2 cellular contexts compared by ENCODE assay signal in the genomic region with DNA sequence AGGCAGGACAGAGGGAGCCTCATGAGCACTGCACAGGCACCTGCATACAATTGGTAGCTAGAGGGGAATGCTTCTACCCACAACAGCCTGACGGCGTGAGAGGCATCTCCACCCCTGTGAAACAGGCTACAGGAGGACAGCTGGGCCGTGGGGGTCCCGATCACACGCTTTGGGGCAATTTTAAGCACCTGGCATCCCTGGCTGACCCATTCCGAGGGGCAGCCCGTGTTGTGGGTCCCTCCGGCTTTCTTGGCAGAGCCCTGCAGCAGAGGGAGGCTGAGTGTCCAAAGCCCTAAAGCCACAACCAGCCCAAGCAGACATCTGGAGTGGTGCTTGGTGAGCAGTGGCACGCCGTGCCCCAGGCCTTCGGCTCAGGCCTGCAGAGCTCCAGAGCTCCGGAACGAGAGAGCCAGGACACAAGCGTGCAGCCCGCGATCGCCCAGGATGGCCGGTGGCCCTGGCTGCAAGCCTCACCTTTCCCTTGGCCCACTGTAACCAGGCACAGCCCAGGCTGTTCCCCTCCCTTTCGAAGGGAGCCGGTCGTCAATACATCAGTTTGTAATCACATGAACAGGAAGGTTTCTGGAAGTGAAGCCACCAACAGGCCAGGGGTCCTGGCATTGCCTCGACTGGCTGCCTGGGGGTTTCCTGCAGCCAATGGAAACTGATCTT.
TF ChIP-seq lines count a peak whose summit lies in the region.

No MANE protein-coding gene starts in this region.

TF ChIP-seq in SK-N-SH, 30 proteins besides CTCF, POLR2A, EP300 and RAD21 (continued from another document):
- no peak for TF ChIP-seq MXI1 (IDR thresholded peaks at IDR 0.05; ENCODE audit: low read depth, low read length)
- no peak for TF ChIP-seq POLR2AphosphoS5 (IDR thresholded peaks at IDR 0.05; ENCODE audit: low read depth, low read length)
- TF ChIP-seq ELF1 (IDR thresholded peaks at IDR 0.05) = no peak
- TF ChIP-seq JUND (IDR thresholded peaks at IDR 0.05) = no peak
- TF ChIP-seq FOXM1 (IDR thresholded peaks at IDR 0.05; ENCODE audit: low read depth) = no peak
- TF ChIP-seq RFX5 (IDR thresholded peaks at IDR 0.05; ENCODE audit: low read length) = no peak
- TF ChIP-seq, protein P1, sequence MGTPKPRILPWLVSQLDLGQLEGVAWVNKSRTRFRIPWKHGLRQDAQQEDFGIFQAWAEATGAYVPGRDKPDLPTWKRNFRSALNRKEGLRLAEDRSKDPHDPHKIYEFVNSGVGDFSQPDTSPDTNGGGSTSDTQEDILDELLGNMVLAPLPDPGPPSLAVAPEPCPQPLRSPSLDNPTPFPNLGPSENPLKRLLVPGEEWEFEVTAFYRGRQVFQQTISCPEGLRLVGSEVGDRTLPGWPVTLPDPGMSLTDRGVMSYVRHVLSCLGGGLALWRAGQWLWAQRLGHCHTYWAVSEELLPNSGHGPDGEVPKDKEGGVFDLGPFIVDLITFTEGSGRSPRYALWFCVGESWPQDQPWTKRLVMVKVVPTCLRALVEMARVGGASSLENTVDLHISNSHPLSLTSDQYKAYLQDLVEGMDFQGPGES (IDR thresholded peaks at IDR 0.05; ENCODE audit: low read depth, low read length) = no peak
- TF ChIP-seq MEF2A (IDR thresholded peaks at IDR 0.05; ENCODE audit: borderline replicate concordance, low read depth) = no peak
- TF ChIP-seq FOXJ3 (CRISPR knock-in tag; IDR thresholded peaks at IDR 0.05) = no peak
- no peak for TF ChIP-seq SMC3 (IDR thresholded peaks at IDR 0.05; ENCODE audit: low read depth, low read length)
- TF ChIP-seq, protein P2, sequence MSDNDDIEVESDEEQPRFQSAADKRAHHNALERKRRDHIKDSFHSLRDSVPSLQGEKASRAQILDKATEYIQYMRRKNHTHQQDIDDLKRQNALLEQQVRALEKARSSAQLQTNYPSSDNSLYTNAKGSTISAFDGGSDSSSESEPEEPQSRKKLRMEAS (IDR thresholded peaks at IDR 0.05; ENCODE audit: low read depth) = no peak
- TF ChIP-seq YY1 (IDR thresholded peaks at IDR 0.05; ENCODE audit: low read depth) = no peak
TF ChIP-seq in SK-N-SH: peak in this region for 0.

TF ChIP-seq in SK-N-SH treated with all-trans-retinoic acid at 6 μM for 48 hours, 23 proteins besides CTCF, POLR2A, EP300 and RAD21 (continued from another document):
- TF ChIP-seq ISL1 (CRISPR knock-in tag; IDR thresholded peaks at IDR 0.05) = no peak
- no peak for TF ChIP-seq PPARA (CRISPR knock-in tag; IDR thresholded peaks at IDR 0.05; ENCODE audit: borderline replicate concordance)
- no peak for TF ChIP-seq ESRRG (CRISPR knock-in tag; IDR thresholded peaks at IDR 0.05)
- TF ChIP-seq ZC3H10 (CRISPR knock-in tag; IDR thresholded peaks at IDR 0.05) = no peak
- TF ChIP-seq ZFP3 (CRISPR knock-in tag; IDR thresholded peaks at IDR 0.05) = no peak
- TF ChIP-seq, protein P3, sequence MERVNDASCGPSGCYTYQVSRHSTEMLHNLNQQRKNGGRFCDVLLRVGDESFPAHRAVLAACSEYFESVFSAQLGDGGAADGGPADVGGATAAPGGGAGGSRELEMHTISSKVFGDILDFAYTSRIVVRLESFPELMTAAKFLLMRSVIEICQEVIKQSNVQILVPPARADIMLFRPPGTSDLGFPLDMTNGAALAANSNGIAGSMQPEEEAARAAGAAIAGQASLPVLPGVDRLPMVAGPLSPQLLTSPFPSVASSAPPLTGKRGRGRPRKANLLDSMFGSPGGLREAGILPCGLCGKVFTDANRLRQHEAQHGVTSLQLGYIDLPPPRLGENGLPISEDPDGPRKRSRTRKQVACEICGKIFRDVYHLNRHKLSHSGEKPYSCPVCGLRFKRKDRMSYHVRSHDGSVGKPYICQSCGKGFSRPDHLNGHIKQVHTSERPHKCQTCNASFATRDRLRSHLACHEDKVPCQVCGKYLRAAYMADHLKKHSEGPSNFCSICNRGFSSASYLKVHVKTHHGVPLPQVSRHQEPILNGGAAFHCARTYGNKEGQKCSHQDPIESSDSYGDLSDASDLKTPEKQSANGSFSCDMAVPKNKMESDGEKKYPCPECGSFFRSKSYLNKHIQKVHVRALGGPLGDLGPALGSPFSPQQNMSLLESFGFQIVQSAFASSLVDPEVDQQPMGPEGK (CRISPR knock-in tag; IDR thresholded peaks at IDR 0.05; ENCODE audit: borderline replicate concordance) = no peak
- no peak for TF ChIP-seq ZNF565 (CRISPR knock-in tag; conservative IDR thresholded peaks at IDR 0.05; ENCODE audit: low read depth)
- no peak for TF ChIP-seq ZFP30 (CRISPR knock-in tag; IDR thresholded peaks at IDR 0.05)
- TF ChIP-seq, protein P4, sequence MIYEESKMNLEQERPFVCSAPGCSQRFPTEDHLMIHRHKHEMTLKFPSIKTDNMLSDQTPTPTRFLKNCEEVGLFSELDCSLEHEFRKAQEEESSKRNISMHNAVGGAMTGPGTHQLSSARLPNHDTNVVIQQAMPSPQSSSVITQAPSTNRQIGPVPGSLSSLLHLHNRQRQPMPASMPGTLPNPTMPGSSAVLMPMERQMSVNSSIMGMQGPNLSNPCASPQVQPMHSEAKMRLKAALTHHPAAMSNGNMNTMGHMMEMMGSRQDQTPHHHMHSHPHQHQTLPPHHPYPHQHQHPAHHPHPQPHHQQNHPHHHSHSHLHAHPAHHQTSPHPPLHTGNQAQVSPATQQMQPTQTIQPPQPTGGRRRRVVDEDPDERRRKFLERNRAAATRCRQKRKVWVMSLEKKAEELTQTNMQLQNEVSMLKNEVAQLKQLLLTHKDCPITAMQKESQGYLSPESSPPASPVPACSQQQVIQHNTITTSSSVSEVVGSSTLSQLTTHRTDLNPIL (CRISPR knock-in tag; IDR thresholded peaks at IDR 0.05; ENCODE audit: low read depth) = no peak
- no peak for TF ChIP-seq SNAI2 (CRISPR knock-in tag; IDR thresholded peaks at IDR 0.05)
- no peak for TF ChIP-seq ZNF70 (CRISPR knock-in tag; IDR thresholded peaks at IDR 0.05)
- no peak for TF ChIP-seq TOX (CRISPR knock-in tag; IDR thresholded peaks at IDR 0.05; ENCODE audit: borderline replicate concordance)
- TF ChIP-seq, protein P5, sequence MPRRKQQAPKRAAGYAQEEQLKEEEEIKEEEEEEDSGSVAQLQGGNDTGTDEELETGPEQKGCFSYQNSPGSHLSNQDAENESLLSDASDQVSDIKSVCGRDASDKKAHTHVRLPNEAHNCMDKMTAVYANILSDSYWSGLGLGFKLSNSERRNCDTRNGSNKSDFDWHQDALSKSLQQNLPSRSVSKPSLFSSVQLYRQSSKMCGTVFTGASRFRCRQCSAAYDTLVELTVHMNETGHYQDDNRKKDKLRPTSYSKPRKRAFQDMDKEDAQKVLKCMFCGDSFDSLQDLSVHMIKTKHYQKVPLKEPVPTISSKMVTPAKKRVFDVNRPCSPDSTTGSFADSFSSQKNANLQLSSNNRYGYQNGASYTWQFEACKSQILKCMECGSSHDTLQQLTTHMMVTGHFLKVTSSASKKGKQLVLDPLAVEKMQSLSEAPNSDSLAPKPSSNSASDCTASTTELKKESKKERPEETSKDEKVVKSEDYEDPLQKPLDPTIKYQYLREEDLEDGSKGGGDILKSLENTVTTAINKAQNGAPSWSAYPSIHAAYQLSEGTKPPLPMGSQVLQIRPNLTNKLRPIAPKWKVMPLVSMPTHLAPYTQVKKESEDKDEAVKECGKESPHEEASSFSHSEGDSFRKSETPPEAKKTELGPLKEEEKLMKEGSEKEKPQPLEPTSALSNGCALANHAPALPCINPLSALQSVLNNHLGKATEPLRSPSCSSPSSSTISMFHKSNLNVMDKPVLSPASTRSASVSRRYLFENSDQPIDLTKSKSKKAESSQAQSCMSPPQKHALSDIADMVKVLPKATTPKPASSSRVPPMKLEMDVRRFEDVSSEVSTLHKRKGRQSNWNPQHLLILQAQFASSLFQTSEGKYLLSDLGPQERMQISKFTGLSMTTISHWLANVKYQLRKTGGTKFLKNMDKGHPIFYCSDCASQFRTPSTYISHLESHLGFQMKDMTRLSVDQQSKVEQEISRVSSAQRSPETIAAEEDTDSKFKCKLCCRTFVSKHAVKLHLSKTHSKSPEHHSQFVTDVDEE (CRISPR knock-in tag; IDR thresholded peaks at IDR 0.05) = no peak
- no peak for TF ChIP-seq CSDC2 (CRISPR knock-in tag; IDR thresholded peaks at IDR 0.05)
- TF ChIP-seq, protein P6, sequence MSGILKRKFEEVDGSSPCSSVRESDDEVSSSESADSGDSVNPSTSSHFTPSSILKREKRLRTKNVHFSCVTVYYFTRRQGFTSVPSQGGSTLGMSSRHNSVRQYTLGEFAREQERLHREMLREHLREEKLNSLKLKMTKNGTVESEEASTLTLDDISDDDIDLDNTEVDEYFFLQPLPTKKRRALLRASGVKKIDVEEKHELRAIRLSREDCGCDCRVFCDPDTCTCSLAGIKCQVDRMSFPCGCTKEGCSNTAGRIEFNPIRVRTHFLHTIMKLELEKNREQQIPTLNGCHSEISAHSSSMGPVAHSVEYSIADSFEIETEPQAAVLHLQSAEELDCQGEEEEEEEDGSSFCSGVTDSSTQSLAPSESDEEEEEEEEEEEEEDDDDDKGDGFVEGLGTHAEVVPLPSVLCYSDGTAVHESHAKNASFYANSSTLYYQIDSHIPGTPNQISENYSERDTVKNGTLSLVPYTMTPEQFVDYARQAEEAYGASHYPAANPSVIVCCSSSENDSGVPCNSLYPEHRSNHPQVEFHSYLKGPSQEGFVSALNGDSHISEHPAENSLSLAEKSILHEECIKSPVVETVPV (CRISPR knock-in tag; IDR thresholded peaks at IDR 0.05) = no peak
TF ChIP-seq in SK-N-SH treated with all-trans-retinoic acid at 6 μM for 48 hours: peak in this region for 0.
